Comparison of ENCODE assay signal across 20 cellular contexts in the genomic region with DNA sequence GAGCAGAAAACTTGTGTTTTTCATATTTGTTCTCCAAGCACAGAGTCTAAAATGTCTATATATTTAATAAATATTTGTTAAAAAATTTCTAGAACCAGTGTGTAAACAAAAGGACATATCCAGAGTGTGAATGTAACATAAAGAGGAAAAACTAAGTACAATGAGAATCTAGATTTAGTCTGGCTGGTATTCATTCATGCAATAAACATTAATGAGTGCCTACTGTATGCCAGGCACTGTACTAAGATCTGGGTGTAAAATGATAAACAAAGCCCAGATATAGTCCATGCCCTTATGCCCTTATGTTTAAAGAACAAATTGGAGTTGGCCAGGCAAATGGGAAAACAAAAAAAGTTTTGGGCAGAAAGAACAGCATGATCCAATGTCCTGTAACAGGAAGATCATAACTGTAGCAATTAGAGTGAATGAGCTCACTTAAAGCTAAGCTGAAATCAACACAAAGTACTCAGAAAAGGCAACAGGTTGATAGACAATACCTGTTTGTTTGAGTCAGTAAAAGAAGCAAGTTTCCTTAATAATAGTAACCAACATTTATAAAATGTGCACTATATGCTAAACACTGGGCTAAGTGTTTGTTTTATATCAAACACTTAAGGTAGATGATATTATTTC.
"Had no signal": no experiment of that assay in that cellular context is flagged by ENCODE, and none has a peak within 500 bp of the region (broad histone marks: within the 10 kb centered on the region; RNA-seq: fewer than 3 reads in every experiment).

No MANE protein-coding gene starts in this region.

- H3K4me3 ChIP-seq: prostate gland, testis, upper lobe of left lung had no signal

- H3K27ac Mint-ChIP-seq: activated naive CD8-positive, alpha-beta T cell treated with anti-CD3 and anti-CD28 coated beads for 36 hours; WTC11 had no signal

- ATAC-seq: effector memory CD8-positive, alpha-beta T cell; left cardiac atrium; right lobe of liver; WTC11 had no signal

- H3K36me3 ChIP-seq: prostate gland, right lobe of liver, SJCRH30, upper lobe of left lung had no signal

- H3K27me3 ChIP-seq: hepatocyte, right lobe of liver, SJCRH30, testis, upper lobe of left lung had no signal

- H3K27ac ChIP-seq: prostate gland, right lobe of liver, SJCRH30, testis had no signal

- H3K36me3 Mint-ChIP-seq: WTC11 had no signal

- H3K27me3 Mint-ChIP-seq: activated naive CD8-positive, alpha-beta T cell treated with anti-CD3 and anti-CD28 coated beads for 36 hours; effector memory CD8-positive, alpha-beta T cell had no signal

- H3K9me3 ChIP-seq: prostate gland, SJCRH30, testis, upper lobe of left lung had no signal

- H3K9me3 Mint-ChIP-seq: activated naive CD8-positive, alpha-beta T cell treated with anti-CD3 and anti-CD28 coated beads for 36 hours; effector memory CD8-positive, alpha-beta T cell; WTC11 had no signal

- DNase-seq: activated CD4-positive, alpha-beta T cell treated with anti-CD3 and anti-CD28 coated beads for 48 hours; activated CD8-positive, alpha-beta memory T cell treated with anti-CD3 and anti-CD28 coated beads for 24 hours; activated CD8-positive, alpha-beta memory T cell treated with anti-CD3 and anti-CD28 coated beads, Interleukin-2, amount 50 U/mL, for 48 hours; activated effector memory CD4-positive, alpha-beta T cell treated with anti-CD3 and anti-CD28 coated beads, Interleukin-2, amount 50 U/mL, for 16 hours; activated naive CD8-positive, alpha-beta T cell treated with anti-CD3 and anti-CD28 coated beads for 36 hours; activated T-cell treated with anti-CD3 and anti-CD28 coated beads, Interleukin-2, amount 50 U/mL, for 48 hours; amniotic stem cell; effector memory CD8-positive, alpha-beta T cell; left cardiac atrium; mesenchymal stem cell; right lobe of liver; SJCRH30; small intestine; stimulated activated CD4-positive, alpha-beta T cell treated with anti-CD3 and anti-CD28 coated beads, Interleukin-15, amount 100 ng/mL, for 24 hours; stimulated activated CD4-positive, alpha-beta T cell treated with anti-CD3 and anti-CD28 coated beads, Interleukin-2, amount 100 ng/mL, for 48 hours; testis; upper lobe of left lung had no signal

- H3K4me1 ChIP-seq: prostate gland, right lobe of liver, SJCRH30, testis, upper lobe of left lung had no signal
